Comparison of ENCODE assay signal across 22 cellular contexts in genomic region chr4:94160774-94161173, GRCh38. TPM values are rescaled to one million over a fixed set of nuclear protein-coding genes. Genes with fewer than 3 reads are reported as not detected.
DNase-seq lines count a peak whose midpoint lies in the region; ATAC-seq and TF ChIP-seq lines count a peak whose summit lies in the region.
"Had no signal": no experiment of that assay in that cellular context is flagged by ENCODE, and none has a peak within 500 bp of the region (broad histone marks: within the 10 kb centered on the region; RNA-seq: fewer than 3 reads in every experiment).

No MANE protein-coding gene starts in this region.

- no peaks in the 10 kb centered on the region for H3K9me3 ChIP-seq in esophagus muscularis mucosa
- H3K9me3 ChIP-seq: A549, SJCRH30 had no signal

- no peaks in the 10 kb centered on the region for H3K36me3 ChIP-seq in esophagus muscularis mucosa
- H3K36me3 ChIP-seq: SJCRH30 had no signal

- H3K27me3 Mint-ChIP-seq in activated CD8-positive, alpha-beta T cell treated with anti-CD3 and anti-CD28 coated beads for 36 hours, result no peaks in the 10 kb centered on the region
- H3K27me3 Mint-ChIP-seq in activated CD8-positive, alpha-beta T cell treated with anti-CD3 and anti-CD28 coated beads, Interleukin-2, amount 10 ng/mL, durations not matched to agents 7 days and 5 days (ENCODE audit: low read depth), result no peaks in the 10 kb centered on the region
- H3K27me3 Mint-ChIP-seq: activated B cell treated with CpG ODN at 0.5 μM for 24 hours had no signal

- WGBS in esophagus muscularis mucosa, result 100% methylated on average over 4 of the region's 4 CpGs

- H3K27ac Mint-ChIP-seq in activated CD8-positive, alpha-beta T cell treated with anti-CD3 and anti-CD28 coated beads for 36 hours, result no peak overlapping the region
- no peak overlapping the region for H3K27ac Mint-ChIP-seq in activated CD8-positive, alpha-beta T cell treated with anti-CD3 and anti-CD28 coated beads, Interleukin-2, amount 10 ng/mL, durations not matched to agents 7 days and 5 days
- H3K27ac Mint-ChIP-seq: activated B cell treated with CpG ODN at 0.5 μM for 24 hours; mesothelial cell of epicardium; nephron; T-helper 1 cell treated with Interleukin-12 subunit alpha and Interleukin-12 subunit beta and Interleukin-4 antibody, amounts not matched to agents 30 μg/mL and 1 μg/mL, for 36 hours had no signal

- intact Hi-C loops in activated CD8-positive, alpha-beta T cell treated with anti-CD3 and anti-CD28 coated beads for 36 hours (cut with micrococcal nuclease), result no loop called here
- intact Hi-C loops in esophagus muscularis mucosa (cut with DNase I), result no loop called here

- DNase-seq in activated CD8-positive, alpha-beta T cell treated with anti-CD3 and anti-CD28 coated beads for 36 hours, result peak; percentile 10
- DNase-seq in activated CD8-positive, alpha-beta T cell treated with anti-CD3 and anti-CD28 coated beads, Interleukin-2, amount 10 ng/mL, durations not matched to agents 7 days and 5 days, result no peak
- DNase-seq in esophagus muscularis mucosa (ENCODE audit: extremely low spot score), result peak; percentile 42
- DNase-seq in NCI-H510A treated with DMSO at 0.1 percent for 48 hours (lab: John Stamatoyannopoulos, UW), result no peak
- no peak for DNase-seq in NCI-H524 (lab: John Stamatoyannopoulos, UW)
- DNase-seq: activated B cell treated with CpG ODN at 0.5 μM for 24 hours; activated naive CD4-positive, alpha-beta T cell treated with Interleukin-2 at 50 U/mL for 16 hours; C1 segment of cervical spinal cord; effector memory CD4-positive, alpha-beta T cell; glutamatergic neuron; NCI-H1436 treated with DMSO at 0.1 percent for 48 hours; PC-9; stimulated activated CD4-positive, alpha-beta T cell treated with anti-CD3 and anti-CD28 coated beads, Interleukin-4, amount 100 ng/mL, for 24 hours had no signal

- TF ChIP-seq EP300 in esophagus muscularis mucosa (IDR thresholded peaks at IDR 0.05), result no peak

- H3K4me3 ChIP-seq in esophagus muscularis mucosa, result no peak overlapping the region
- H3K4me3 ChIP-seq: A549, PC-9, SJCRH30 had no signal

- ATAC-seq in activated CD8-positive, alpha-beta T cell treated with anti-CD3 and anti-CD28 coated beads for 36 hours, result peak; percentile 45
- ATAC-seq in activated CD8-positive, alpha-beta T cell treated with anti-CD3 and anti-CD28 coated beads, Interleukin-2, amount 10 ng/mL, durations not matched to agents 7 days and 5 days, result no peak
- ATAC-seq in GM19395 (IDR thresholded peaks at IDR 0.05; ENCODE audit: unreplicated experiment) (peak; percentile 83), HG03378 (IDR thresholded peaks at IDR 0.05; ENCODE audit: unreplicated experiment) (peak; percentile 72), HG02970 (IDR thresholded peaks at IDR 0.05; ENCODE audit: low FRiP score, unreplicated experiment) (no peak)
- ATAC-seq: A549, left lobe of liver had no signal

- H3K4me1 ChIP-seq in esophagus muscularis mucosa, result no peaks in the 10 kb centered on the region
- H3K4me1 ChIP-seq: A549, SJCRH30 had no signal

- H3K9me3 Mint-ChIP-seq in activated CD8-positive, alpha-beta T cell treated with anti-CD3 and anti-CD28 coated beads for 36 hours, result no peaks in the 10 kb centered on the region
- H3K9me3 Mint-ChIP-seq in activated CD8-positive, alpha-beta T cell treated with anti-CD3 and anti-CD28 coated beads, Interleukin-2, amount 10 ng/mL, durations not matched to agents 7 days and 5 days (ENCODE audit: insufficient read depth), result peaks cover 5% of the 10 kb centered on the region
- H3K9me3 Mint-ChIP-seq: activated B cell treated with CpG ODN at 0.5 μM for 24 hours; mesothelial cell of epicardium; T-helper 1 cell treated with Interleukin-12 subunit alpha and Interleukin-12 subunit beta and Interleukin-4 antibody, amounts not matched to agents 30 μg/mL and 1 μg/mL, for 36 hours had no signal

- no peaks in the 10 kb centered on the region for H3K27me3 ChIP-seq in esophagus muscularis mucosa

- no peak for TF ChIP-seq POLR2A in esophagus muscularis mucosa (IDR thresholded peaks at IDR 0.05; ENCODE audit: low read depth)

- peaks cover 3% of the 10 kb centered on the region for H3K4me1 Mint-ChIP-seq in activated CD8-positive, alpha-beta T cell treated with anti-CD3 and anti-CD28 coated beads for 36 hours (ENCODE audit: low read depth)
- no peaks in the 10 kb centered on the region for H3K4me1 Mint-ChIP-seq in activated CD8-positive, alpha-beta T cell treated with anti-CD3 and anti-CD28 coated beads, Interleukin-2, amount 10 ng/mL, durations not matched to agents 7 days and 5 days (ENCODE audit: low read depth)
- H3K4me1 Mint-ChIP-seq: activated B cell treated with CpG ODN at 0.5 μM for 24 hours, mesothelial cell of epicardium, nephron had no signal

- POLR2A ChIA-PET in activated CD8-positive, alpha-beta T cell treated with anti-CD3 and anti-CD28 coated beads for 36 hours (lab: Charles Lee), result no interaction called here
- POLR2A ChIA-PET in activated CD8-positive, alpha-beta T cell treated with anti-CD3 and anti-CD28 coated beads, Interleukin-2, amount 10 ng/mL, durations not matched to agents 7 days and 5 days (lab: Charles Lee), result no interaction called here

- TF ChIP-seq CTCF in activated CD8-positive, alpha-beta T cell treated with anti-CD3 and anti-CD28 coated beads for 36 hours (IDR thresholded peaks at IDR 0.05), result no peak
- TF ChIP-seq CTCF in esophagus muscularis mucosa (IDR thresholded peaks at IDR 0.05), result no peak

- no peak overlapping the region for H3K4me3 Mint-ChIP-seq in activated CD8-positive, alpha-beta T cell treated with anti-CD3 and anti-CD28 coated beads for 36 hours
- H3K4me3 Mint-ChIP-seq in activated CD8-positive, alpha-beta T cell treated with anti-CD3 and anti-CD28 coated beads, Interleukin-2, amount 10 ng/mL, durations not matched to agents 7 days and 5 days, result no peak overlapping the region
- H3K4me3 Mint-ChIP-seq: activated B cell treated with CpG ODN at 0.5 μM for 24 hours; mesothelial cell of epicardium; nephron; T-helper 1 cell treated with Interleukin-12 subunit alpha and Interleukin-12 subunit beta and Interleukin-4 antibody, amounts not matched to agents 30 μg/mL and 1 μg/mL, for 36 hours had no signal

- H3K27ac ChIP-seq in esophagus muscularis mucosa (replicated peaks in 1 of 4), result no peak overlapping the region
- H3K27ac ChIP-seq: A549, PC-9, SJCRH30 had no signal

- CTCF ChIA-PET in activated CD8-positive, alpha-beta T cell treated with anti-CD3 and anti-CD28 coated beads for 36 hours (lab: Charles Lee), result no interaction called here
- CTCF ChIA-PET in activated CD8-positive, alpha-beta T cell treated with anti-CD3 and anti-CD28 coated beads, Interleukin-2, amount 10 ng/mL, durations not matched to agents 7 days and 5 days (lab: Charles Lee), result no interaction called here

- no peaks in the 10 kb centered on the region for H3K36me3 Mint-ChIP-seq in activated CD8-positive, alpha-beta T cell treated with anti-CD3 and anti-CD28 coated beads for 36 hours (ENCODE audit: low read depth)
- no peaks in the 10 kb centered on the region for H3K36me3 Mint-ChIP-seq in activated CD8-positive, alpha-beta T cell treated with anti-CD3 and anti-CD28 coated beads, Interleukin-2, amount 10 ng/mL, durations not matched to agents 7 days and 5 days (ENCODE audit: low read depth)
- H3K36me3 Mint-ChIP-seq: mesothelial cell of epicardium had no signal

RNA-seq across cellular contexts. Expression of gene SMARCAD1, which starts 46.9 kb away (rescaled TPM):
- total RNA-seq in activated CD8-positive, alpha-beta T cell treated with anti-CD3 and anti-CD28 coated beads for 36 hours, result 10 to 100 TPM; 28.5 to 28.6 TPM
- 10 to 100 TPM; 28.6 to 31.9 TPM for total RNA-seq in activated CD8-positive, alpha-beta T cell treated with anti-CD3 and anti-CD28 coated beads, Interleukin-2, amount 10 ng/mL, durations not matched to agents 7 days and 5 days
- total RNA-seq in esophagus muscularis mucosa, result 10 to 100 TPM; 12.3 to 19.1 (median 14.5) TPM

Comparison
In these comparisons a context has a peak if more than half of its experiments do, and no peak if none do; other contexts are left out.
1. ATAC-seq: peak in activated CD8-positive, alpha-beta T cell treated with anti-CD3 and anti-CD28 coated beads for 36 hours (single experiment), GM19395 (single experiment) and HG03378 (single experiment); none in activated CD8-positive, alpha-beta T cell treated with anti-CD3 and anti-CD28 coated beads, Interleukin-2, amount 10 ng/mL, durations not matched to agents 7 days and 5 days (single experiment) and HG02970 (single experiment).
2. DNase-seq: peak in activated CD8-positive, alpha-beta T cell treated with anti-CD3 and anti-CD28 coated beads for 36 hours (single experiment) and esophagus muscularis mucosa (single experiment); none in activated CD8-positive, alpha-beta T cell treated with anti-CD3 and anti-CD28 coated beads, Interleukin-2, amount 10 ng/mL, durations not matched to agents 7 days and 5 days (single experiment), NCI-H510A treated with DMSO at 0.1 percent for 48 hours (single experiment) and NCI-H524 (0 of 2).